In the genomic region with DNA sequence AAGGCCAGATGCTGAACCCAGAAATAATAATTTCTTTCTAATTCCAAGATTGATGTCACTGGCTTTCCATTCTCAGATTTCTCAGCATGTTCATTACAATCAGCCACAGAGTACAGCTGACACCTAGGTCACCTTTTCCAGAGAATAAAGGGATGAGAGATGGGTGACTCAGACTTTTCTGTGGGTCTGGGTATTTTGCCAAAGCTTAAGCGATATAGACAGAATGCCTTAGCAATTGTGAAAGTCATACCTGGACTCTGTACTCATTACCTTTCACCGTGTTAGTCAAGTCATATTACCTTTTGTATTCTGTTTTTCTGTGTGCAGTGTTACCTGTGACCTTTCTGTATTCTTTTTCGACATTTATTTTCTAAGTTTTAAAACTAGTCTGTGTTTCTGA, we compare ENCODE assay signal across 1 cellular context.
TF ChIP-seq lines count a peak whose summit lies in the region.

No MANE protein-coding gene starts in this region.

TF ChIP-seq in HepG2, 621 proteins besides CTCF, POLR2A, EP300 and RAD21 (continued from another document and continues in another):
- TF ChIP-seq EEA1 (CRISPR knock-in tag; IDR thresholded peaks at IDR 0.05; ENCODE audit: borderline replicate concordance) (no peak), ATF1 (CRISPR knock-in tag; IDR thresholded peaks at IDR 0.05) (no peak), ISL2 (CRISPR knock-in tag; IDR thresholded peaks at IDR 0.05) (no peak), FOXM1 (CRISPR knock-in tag; IDR thresholded peaks at IDR 0.05) (no peak), ZNF33B (CRISPR knock-in tag; IDR thresholded peaks at IDR 0.05) (no peak), ZNF460 (CRISPR knock-in tag; IDR thresholded peaks at IDR 0.05; ENCODE audit: borderline replicate concordance) (no peak), ZNF12 (CRISPR knock-in tag; IDR thresholded peaks at IDR 0.05) (no peak), NR2F6 (IDR thresholded peaks at IDR 0.05) (0 out of 2 replicates have a peak, but pooled peaks have one; percentile 25), NR2F6 (CRISPR knock-in tag; IDR thresholded peaks at IDR 0.05) (no peak; the same call in 1 of the 2 replicates), SRF (IDR thresholded peaks at IDR 0.05; ENCODE audit: low read depth, low read length) (no peak), U2AF2 (IDR thresholded peaks at IDR 0.05; ENCODE audit: low read depth, low read length) (no peak), SETDB1 (CRISPR knock-in tag; IDR thresholded peaks at IDR 0.05; ENCODE audit: borderline replicate concordance) (no peak), ZNF124 (CRISPR knock-in tag; IDR thresholded peaks at IDR 0.05) (no peak), ZBTB20 (CRISPR knock-in tag; IDR thresholded peaks at IDR 0.05; ENCODE audit: borderline replicate concordance, low read depth) (no peak), ZNF260 (CRISPR knock-in tag; IDR thresholded peaks at IDR 0.05; ENCODE audit: borderline replicate concordance, low read depth) (no peak), ZNF766 (CRISPR knock-in tag; IDR thresholded peaks at IDR 0.05; ENCODE audit: borderline replicate concordance) (no peak), MATR3 (CRISPR knock-in tag; IDR thresholded peaks at IDR 0.05) (no peak), ZNF775 (CRISPR knock-in tag; IDR thresholded peaks at IDR 0.05; ENCODE audit: borderline replicate concordance) (no peak), CBX1 (IDR thresholded peaks at IDR 0.05; ENCODE audit: low read depth) (no peak), FOXP1 (IDR thresholded peaks at IDR 0.05) (no peak), FOXP1 (CRISPR knock-in tag; IDR thresholded peaks at IDR 0.05) (peak; percentile 31; the same call in 1 of the 2 replicates), SMC3 (IDR thresholded peaks at IDR 0.05; ENCODE audit: low read length) (no peak), ZNF543 (CRISPR knock-in tag; IDR thresholded peaks at IDR 0.05) (no peak), ZBTB42 (CRISPR knock-in tag; IDR thresholded peaks at IDR 0.05) (no peak), HDAC1 (CRISPR knock-in tag; IDR thresholded peaks at IDR 0.05) (no peak), YEATS4 (CRISPR knock-in tag; IDR thresholded peaks at IDR 0.05; ENCODE audit: borderline replicate concordance) (no peak), NFIC (IDR thresholded peaks at IDR 0.05; ENCODE audit: low read length) (peak; percentile 26; the same call in 1 of the 2 replicates), CHD2 (IDR thresholded peaks at IDR 0.05; ENCODE audit: low read depth, low read length) (no peak), ZNF282 (IDR thresholded peaks at IDR 0.05; ENCODE audit: partially characterized antibody) (no peak)
- TF ChIP-seq, protein P1, sequence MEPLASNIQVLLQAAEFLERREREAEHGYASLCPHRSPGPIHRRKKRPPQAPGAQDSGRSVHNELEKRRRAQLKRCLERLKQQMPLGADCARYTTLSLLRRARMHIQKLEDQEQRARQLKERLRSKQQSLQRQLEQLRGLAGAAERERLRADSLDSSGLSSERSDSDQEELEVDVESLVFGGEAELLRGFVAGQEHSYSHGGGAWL (CRISPR knock-in tag; IDR thresholded peaks at IDR 0.05) = no peak
- TF ChIP-seq, protein P2, sequence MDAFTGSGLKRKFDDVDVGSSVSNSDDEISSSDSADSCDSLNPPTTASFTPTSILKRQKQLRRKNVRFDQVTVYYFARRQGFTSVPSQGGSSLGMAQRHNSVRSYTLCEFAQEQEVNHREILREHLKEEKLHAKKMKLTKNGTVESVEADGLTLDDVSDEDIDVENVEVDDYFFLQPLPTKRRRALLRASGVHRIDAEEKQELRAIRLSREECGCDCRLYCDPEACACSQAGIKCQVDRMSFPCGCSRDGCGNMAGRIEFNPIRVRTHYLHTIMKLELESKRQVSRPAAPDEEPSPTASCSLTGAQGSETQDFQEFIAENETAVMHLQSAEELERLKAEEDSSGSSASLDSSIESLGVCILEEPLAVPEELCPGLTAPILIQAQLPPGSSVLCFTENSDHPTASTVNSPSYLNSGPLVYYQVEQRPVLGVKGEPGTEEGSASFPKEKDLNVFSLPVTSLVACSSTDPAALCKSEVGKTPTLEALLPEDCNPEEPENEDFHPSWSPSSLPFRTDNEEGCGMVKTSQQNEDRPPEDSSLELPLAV (CRISPR knock-in tag; conservative IDR thresholded peaks at IDR 0.05; ENCODE audit: low read depth) = no peak
- TF ChIP-seq, protein P3, sequence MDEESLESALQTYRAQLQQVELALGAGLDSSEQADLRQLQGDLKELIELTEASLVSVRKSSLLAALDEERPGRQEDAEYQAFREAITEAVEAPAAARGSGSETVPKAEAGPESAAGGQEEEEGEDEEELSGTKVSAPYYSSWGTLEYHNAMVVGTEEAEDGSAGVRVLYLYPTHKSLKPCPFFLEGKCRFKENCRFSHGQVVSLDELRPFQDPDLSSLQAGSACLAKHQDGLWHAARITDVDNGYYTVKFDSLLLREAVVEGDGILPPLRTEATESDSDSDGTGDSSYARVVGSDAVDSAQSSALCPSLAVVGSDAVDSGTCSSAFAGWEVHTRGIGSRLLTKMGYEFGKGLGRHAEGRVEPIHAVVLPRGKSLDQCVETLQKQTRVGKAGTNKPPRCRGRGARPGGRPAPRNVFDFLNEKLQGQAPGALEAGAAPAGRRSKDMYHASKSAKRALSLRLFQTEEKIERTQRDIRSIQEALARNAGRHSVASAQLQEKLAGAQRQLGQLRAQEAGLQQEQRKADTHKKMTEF (CRISPR knock-in tag; IDR thresholded peaks at IDR 0.05) = peak; percentile 46; the same call in 1 of the 2 replicates
- TF ChIP-seq, protein P4, sequence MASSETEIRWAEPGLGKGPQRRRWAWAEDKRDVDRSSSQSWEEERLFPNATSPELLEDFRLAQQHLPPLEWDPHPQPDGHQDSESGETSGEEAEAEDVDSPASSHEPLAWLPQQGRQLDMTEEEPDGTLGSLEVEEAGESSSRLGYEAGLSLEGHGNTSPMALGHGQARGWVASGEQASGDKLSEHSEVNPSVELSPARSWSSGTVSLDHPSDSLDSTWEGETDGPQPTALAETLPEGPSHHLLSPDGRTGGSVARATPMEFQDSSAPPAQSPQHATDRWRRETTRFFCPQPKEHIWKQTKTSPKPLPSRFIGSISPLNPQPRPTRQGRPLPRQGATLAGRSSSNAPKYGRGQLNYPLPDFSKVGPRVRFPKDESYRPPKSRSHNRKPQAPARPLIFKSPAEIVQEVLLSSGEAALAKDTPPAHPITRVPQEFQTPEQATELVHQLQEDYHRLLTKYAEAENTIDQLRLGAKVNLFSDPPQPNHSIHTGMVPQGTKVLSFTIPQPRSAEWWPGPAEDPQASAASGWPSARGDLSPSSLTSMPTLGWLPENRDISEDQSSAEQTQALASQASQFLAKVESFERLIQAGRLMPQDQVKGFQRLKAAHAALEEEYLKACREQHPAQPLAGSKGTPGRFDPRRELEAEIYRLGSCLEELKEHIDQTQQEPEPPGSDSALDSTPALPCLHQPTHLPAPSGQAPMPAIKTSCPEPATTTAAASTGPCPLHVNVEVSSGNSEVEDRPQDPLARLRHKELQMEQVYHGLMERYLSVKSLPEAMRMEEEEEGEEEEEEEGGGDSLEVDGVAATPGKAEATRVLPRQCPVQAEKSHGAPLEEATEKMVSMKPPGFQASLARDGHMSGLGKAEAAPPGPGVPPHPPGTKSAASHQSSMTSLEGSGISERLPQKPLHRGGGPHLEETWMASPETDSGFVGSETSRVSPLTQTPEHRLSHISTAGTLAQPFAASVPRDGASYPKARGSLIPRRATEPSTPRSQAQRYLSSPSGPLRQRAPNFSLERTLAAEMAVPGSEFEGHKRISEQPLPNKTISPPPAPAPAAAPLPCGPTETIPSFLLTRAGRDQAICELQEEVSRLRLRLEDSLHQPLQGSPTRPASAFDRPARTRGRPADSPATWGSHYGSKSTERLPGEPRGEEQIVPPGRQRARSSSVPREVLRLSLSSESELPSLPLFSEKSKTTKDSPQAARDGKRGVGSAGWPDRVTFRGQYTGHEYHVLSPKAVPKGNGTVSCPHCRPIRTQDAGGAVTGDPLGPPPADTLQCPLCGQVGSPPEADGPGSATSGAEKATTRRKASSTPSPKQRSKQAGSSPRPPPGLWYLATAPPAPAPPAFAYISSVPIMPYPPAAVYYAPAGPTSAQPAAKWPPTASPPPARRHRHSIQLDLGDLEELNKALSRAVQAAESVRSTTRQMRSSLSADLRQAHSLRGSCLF (CRISPR knock-in tag; IDR thresholded peaks at IDR 0.05; ENCODE audit: borderline replicate concordance) = no peak
- TF ChIP-seq, protein P5, sequence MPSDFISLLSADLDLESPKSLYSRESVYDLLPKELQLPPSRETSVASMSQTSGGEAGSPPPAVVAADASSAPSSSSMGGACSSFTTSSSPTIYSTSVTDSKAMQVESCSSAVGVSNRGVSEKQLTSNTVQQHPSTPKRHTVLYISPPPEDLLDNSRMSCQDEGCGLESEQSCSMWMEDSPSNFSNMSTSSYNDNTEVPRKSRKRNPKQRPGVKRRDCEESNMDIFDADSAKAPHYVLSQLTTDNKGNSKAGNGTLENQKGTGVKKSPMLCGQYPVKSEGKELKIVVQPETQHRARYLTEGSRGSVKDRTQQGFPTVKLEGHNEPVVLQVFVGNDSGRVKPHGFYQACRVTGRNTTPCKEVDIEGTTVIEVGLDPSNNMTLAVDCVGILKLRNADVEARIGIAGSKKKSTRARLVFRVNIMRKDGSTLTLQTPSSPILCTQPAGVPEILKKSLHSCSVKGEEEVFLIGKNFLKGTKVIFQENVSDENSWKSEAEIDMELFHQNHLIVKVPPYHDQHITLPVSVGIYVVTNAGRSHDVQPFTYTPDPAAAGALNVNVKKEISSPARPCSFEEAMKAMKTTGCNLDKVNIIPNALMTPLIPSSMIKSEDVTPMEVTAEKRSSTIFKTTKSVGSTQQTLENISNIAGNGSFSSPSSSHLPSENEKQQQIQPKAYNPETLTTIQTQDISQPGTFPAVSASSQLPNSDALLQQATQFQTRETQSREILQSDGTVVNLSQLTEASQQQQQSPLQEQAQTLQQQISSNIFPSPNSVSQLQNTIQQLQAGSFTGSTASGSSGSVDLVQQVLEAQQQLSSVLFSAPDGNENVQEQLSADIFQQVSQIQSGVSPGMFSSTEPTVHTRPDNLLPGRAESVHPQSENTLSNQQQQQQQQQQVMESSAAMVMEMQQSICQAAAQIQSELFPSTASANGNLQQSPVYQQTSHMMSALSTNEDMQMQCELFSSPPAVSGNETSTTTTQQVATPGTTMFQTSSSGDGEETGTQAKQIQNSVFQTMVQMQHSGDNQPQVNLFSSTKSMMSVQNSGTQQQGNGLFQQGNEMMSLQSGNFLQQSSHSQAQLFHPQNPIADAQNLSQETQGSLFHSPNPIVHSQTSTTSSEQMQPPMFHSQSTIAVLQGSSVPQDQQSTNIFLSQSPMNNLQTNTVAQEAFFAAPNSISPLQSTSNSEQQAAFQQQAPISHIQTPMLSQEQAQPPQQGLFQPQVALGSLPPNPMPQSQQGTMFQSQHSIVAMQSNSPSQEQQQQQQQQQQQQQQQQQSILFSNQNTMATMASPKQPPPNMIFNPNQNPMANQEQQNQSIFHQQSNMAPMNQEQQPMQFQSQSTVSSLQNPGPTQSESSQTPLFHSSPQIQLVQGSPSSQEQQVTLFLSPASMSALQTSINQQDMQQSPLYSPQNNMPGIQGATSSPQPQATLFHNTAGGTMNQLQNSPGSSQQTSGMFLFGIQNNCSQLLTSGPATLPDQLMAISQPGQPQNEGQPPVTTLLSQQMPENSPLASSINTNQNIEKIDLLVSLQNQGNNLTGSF (CRISPR knock-in tag; IDR thresholded peaks at IDR 0.05) = no peak
- TF ChIP-seq, protein P6, sequence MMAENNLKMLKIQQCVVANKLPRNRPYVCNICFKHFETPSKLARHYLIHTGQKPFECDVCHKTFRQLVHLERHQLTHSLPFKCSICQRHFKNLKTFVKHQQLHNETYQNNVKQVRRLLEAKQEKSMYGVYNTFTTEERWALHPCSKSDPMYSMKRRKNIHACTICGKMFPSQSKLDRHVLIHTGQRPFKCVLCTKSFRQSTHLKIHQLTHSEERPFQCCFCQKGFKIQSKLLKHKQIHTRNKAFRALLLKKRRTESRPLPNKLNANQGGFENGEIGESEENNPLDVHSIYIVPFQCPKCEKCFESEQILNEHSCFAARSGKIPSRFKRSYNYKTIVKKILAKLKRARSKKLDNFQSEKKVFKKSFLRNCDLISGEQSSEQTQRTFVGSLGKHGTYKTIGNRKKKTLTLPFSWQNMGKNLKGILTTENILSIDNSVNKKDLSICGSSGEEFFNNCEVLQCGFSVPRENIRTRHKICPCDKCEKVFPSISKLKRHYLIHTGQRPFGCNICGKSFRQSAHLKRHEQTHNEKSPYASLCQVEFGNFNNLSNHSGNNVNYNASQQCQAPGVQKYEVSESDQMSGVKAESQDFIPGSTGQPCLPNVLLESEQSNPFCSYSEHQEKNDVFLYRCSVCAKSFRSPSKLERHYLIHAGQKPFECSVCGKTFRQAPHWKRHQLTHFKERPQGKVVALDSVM (CRISPR knock-in tag; IDR thresholded peaks at IDR 0.05) = no peak
- TF ChIP-seq, protein P7, sequence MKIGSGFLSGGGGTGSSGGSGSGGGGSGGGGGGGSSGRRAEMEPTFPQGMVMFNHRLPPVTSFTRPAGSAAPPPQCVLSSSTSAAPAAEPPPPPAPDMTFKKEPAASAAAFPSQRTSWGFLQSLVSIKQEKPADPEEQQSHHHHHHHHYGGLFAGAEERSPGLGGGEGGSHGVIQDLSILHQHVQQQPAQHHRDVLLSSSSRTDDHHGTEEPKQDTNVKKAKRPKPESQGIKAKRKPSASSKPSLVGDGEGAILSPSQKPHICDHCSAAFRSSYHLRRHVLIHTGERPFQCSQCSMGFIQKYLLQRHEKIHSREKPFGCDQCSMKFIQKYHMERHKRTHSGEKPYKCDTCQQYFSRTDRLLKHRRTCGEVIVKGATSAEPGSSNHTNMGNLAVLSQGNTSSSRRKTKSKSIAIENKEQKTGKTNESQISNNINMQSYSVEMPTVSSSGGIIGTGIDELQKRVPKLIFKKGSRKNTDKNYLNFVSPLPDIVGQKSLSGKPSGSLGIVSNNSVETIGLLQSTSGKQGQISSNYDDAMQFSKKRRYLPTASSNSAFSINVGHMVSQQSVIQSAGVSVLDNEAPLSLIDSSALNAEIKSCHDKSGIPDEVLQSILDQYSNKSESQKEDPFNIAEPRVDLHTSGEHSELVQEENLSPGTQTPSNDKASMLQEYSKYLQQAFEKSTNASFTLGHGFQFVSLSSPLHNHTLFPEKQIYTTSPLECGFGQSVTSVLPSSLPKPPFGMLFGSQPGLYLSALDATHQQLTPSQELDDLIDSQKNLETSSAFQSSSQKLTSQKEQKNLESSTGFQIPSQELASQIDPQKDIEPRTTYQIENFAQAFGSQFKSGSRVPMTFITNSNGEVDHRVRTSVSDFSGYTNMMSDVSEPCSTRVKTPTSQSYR (CRISPR knock-in tag; IDR thresholded peaks at IDR 0.05; ENCODE audit: borderline replicate concordance) = no peak
- TF ChIP-seq, protein P8, sequence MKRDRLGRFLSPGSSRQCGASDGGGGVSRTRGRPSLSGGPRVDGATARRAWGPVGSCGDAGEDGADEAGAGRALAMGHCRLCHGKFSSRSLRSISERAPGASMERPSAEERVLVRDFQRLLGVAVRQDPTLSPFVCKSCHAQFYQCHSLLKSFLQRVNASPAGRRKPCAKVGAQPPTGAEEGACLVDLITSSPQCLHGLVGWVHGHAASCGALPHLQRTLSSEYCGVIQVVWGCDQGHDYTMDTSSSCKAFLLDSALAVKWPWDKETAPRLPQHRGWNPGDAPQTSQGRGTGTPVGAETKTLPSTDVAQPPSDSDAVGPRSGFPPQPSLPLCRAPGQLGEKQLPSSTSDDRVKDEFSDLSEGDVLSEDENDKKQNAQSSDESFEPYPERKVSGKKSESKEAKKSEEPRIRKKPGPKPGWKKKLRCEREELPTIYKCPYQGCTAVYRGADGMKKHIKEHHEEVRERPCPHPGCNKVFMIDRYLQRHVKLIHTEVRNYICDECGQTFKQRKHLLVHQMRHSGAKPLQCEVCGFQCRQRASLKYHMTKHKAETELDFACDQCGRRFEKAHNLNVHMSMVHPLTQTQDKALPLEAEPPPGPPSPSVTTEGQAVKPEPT (CRISPR knock-in tag; IDR thresholded peaks at IDR 0.05; ENCODE audit: low read depth) = no peak
- TF ChIP-seq, protein P9, sequence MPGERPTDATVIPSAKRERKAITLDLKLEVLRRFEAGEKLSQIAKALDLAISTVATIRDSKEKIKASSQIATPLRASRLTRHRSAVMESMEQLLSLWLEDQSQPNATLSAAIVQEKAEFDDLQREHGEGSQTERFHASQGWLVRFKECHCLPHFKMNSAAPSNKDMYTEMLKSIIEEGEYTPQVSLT (CRISPR knock-in tag; IDR thresholded peaks at IDR 0.05; ENCODE audit: borderline replicate concordance, low read depth) = no peak
